Comparison of ENCODE assay signal across 8 cellular contexts in genomic region chr9:35102769-35103659, GRCh38. TPM values are rescaled to one million over a fixed set of nuclear protein-coding genes. Genes with fewer than 3 reads are reported as not detected.
A peak's percentile ranks its signal among the peaks of the same experiment; 100 is the strongest.
DNase-seq lines count a peak whose midpoint lies in the region; ATAC-seq and TF ChIP-seq lines count a peak whose summit lies in the region.

TSS of gene STOML2 (minus strand) at chr9:35103131. CDS start at chr9:35103094, 37 bp downstream.

- H3K9me3 ChIP-seq in Peyer's patch (no peaks in the 10 kb centered on the region), esophagus muscularis mucosa (no peaks in the 10 kb centered on the region), muscle layer of duodenum (ENCODE audit: control insufficient read depth in 1 of 2, low read length in 2 of 2) (no peaks in the 10 kb centered on the region)

- peak within 1 kb of the TSS; percentile 62; the same call in 1 of the 2 replicates for H2AFZ ChIP-seq in KMS-11 (ENCODE audit: low read depth)

- peak; percentile 37 to 57 for TF ChIP-seq POLR2A in Peyer's patch (IDR thresholded peaks at IDR 0.05)
- no peak for TF ChIP-seq POLR2A in esophagus muscularis mucosa (IDR thresholded peaks at IDR 0.05; ENCODE audit: low read depth)

- H4K20me1 ChIP-seq in KMS-11 (ENCODE audit: insufficient read depth), result no peaks in the 10 kb centered on the region

- H3K4me2 ChIP-seq in KMS-11, result peak within 1 kb of the TSS; percentile 91

- H3K9ac ChIP-seq in KMS-11, result peak within 1 kb of the TSS; percentile 85

- peak; percentile 87 for ATAC-seq in GM21737 (IDR thresholded peaks at IDR 0.05; ENCODE audit: unreplicated experiment)

- H3K27me3 ChIP-seq in KMS-11 (ENCODE audit: insufficient read depth, low read depth) (no peaks in the 10 kb centered on the region), Peyer's patch (no peaks in the 10 kb centered on the region), esophagus muscularis mucosa (no peaks in the 10 kb centered on the region), muscle layer of duodenum (ENCODE audit: low read depth, low read length) (no peaks in the 10 kb centered on the region)

- 2% methylated on average over 19 of the region's 57 CpGs for WGBS in esophagus muscularis mucosa

- H3K27ac ChIP-seq in KMS-11 (peak within 1 kb of the TSS; percentile 88), Peyer's patch (peak within 1 kb of the TSS; percentile 70 to 82 (median 80)), esophagus muscularis mucosa (replicated peaks in 1 of 4) (peak within 1 kb of the TSS; percentile 81 to 91 (median 88)), muscle layer of duodenum (ENCODE audit: low read length) (peak within 1 kb of the TSS; percentile 94)

- peaks cover 17% of the 10 kb centered on the region for H3K4me1 ChIP-seq in KMS-11 (ENCODE audit: low read depth, poor library complexity, severe bottlenecking)
- peaks cover 0 to 13% (median 2%) of the 10 kb centered on the region in 4 donors for H3K4me1 ChIP-seq in Peyer's patch
- peaks cover 21 to 33% (median 27%) of the 10 kb centered on the region in 4 donors for H3K4me1 ChIP-seq in esophagus muscularis mucosa
- H3K4me1 ChIP-seq in muscle layer of duodenum (ENCODE audit: control insufficient read depth in 1 of 2, insufficient read depth in 2 of 2, low read length in 2 of 2), result peaks cover 14 to 22% of the 10 kb centered on the region in 2 donors

- DNase-seq in DMS53 treated with DMSO at 0.1 percent for 48 hours (lab: John Stamatoyannopoulos, UW; ENCODE audit: unreplicated experiment) (peak; percentile 81), Peyer's patch (peak; percentile 92 to 98 (median 94)), esophagus muscularis mucosa (ENCODE audit: extremely low spot score) (peak; percentile 97)
- peak; percentile 91 to 92 for DNase-seq in activated T-cell treated with anti-CD3 and anti-CD28 coated beads, Interleukin-2, amount 50 U/mL, for 48 hours
- DNase-seq in stimulated activated CD8-positive, alpha-beta memory T cell treated with anti-CD3 and anti-CD28 coated beads, Interleukin-7, amount 100 ng/mL, for 4 hours (ENCODE audit: low read depth in 2 of 2), result peak; percentile 86 to 91

- H3K4me3 ChIP-seq in KMS-11 (IDR thresholded peaks at IDR 0.05; ENCODE audit: insufficient read depth, low read depth, low read length) (no peak within 1 kb of the TSS), Peyer's patch (peak within 1 kb of the TSS; percentile 47 to 79 (median 70)), esophagus muscularis mucosa (peak within 1 kb of the TSS; percentile 62 to 92 (median 68)), muscle layer of duodenum (ENCODE audit: low read depth in 1 of 2, low read length in 2 of 2) (peak within 1 kb of the TSS; percentile 83 to 91)

- TF ChIP-seq CTCF in KMS-11 (conservative IDR thresholded peaks at IDR 0.05; ENCODE audit: low read depth, low read length) (no peak), Peyer's patch (IDR thresholded peaks at IDR 0.05) (no peak), esophagus muscularis mucosa (IDR thresholded peaks at IDR 0.05) (peak in 1 of 3 experiments; percentile 29)

- intact Hi-C loops in esophagus muscularis mucosa (cut with DNase I), result loop anchor here (5.0 kb wide), 1 partner anchor 374 kb away; no protein-coding TSS in a partner anchor

- H3K79me2 ChIP-seq in KMS-11 (ENCODE audit: insufficient read depth, low read depth), result peaks cover 13% of the 10 kb centered on the region; the same call in 1 of the 2 replicates

- H3K36me3 ChIP-seq in KMS-11 (ENCODE audit: insufficient read depth) (no peaks in the 10 kb centered on the region), Peyer's patch (peaks cover 0 to 56% (median 0%) of the 10 kb centered on the region in 3 donors), esophagus muscularis mucosa (peaks cover 35 to 67% (median 64%) of the 10 kb centered on the region in 4 donors), muscle layer of duodenum (ENCODE audit: control insufficient read depth in 1 of 2, insufficient read depth in 2 of 2, low read length in 2 of 2) (peaks cover 39 to 59% of the 10 kb centered on the region in 2 donors)

- TF ChIP-seq EP300 in esophagus muscularis mucosa (IDR thresholded peaks at IDR 0.05), result no peak

RNA-seq across cellular contexts. Expression of gene STOML2, which starts in this region (rescaled TPM):
- total RNA-seq in Peyer's patch, result 100 to 1,000 TPM in 1 of 4 donors, 10 to 100 TPM in 3; 54.1 to 104 (median 88.7) TPM
- total RNA-seq in esophagus muscularis mucosa, result 100 to 1,000 TPM; 108 to 130 (median 123) TPM
